ENCODE assay signal across 27 cellular contexts in genomic region chr19:43960411-43960810, GRCh38.
"Had no signal": no experiment of that assay in that cellular context is flagged by ENCODE, and none has a peak within 500 bp of the region (broad histone marks: within the 10 kb centered on the region; RNA-seq: fewer than 3 reads in every experiment).

No MANE protein-coding gene starts in this region.

- H3K4me1 Mint-ChIP-seq: immature natural killer cell, mesothelial cell of epicardium had no signal

- H3K27ac Mint-ChIP-seq: immature natural killer cell, mesothelial cell of epicardium had no signal

- H3K27me3 ChIP-seq: esophagus squamous epithelium, gastrocnemius medialis, heart right ventricle had no signal

- ATAC-seq: esophagus mucosa, gastrocnemius medialis, heart right ventricle, left colon, left lobe of liver, lower lobe of right lung, mucosa of descending colon had no signal

- H3K4me3 ChIP-seq: coronary artery, dorsolateral prefrontal cortex, esophagus squamous epithelium, gastrocnemius medialis, heart right ventricle, left ventricle myocardium inferior, lower lobe of right lung, mucosa of descending colon had no signal

- DNase-seq: dermis blood vessel endothelial cell; dorsolateral prefrontal cortex; effector CD4-positive, alpha-beta T cell; effector memory CD4-positive, alpha-beta T cell; erythroblast; esophagus squamous epithelium; foreskin fibroblast; foreskin melanocyte; gastrocnemius medialis; glutamatergic neuron; head of caudate nucleus; heart right ventricle; hypothalamus; immature natural killer cell; islet precursor cell; kidney; kidney glomerular epithelial cell; left colon; left ventricle myocardium inferior; lower lobe of right lung; mesenchymal stem cell; mucosa of descending colon had no signal

- H3K27ac ChIP-seq: coronary artery, dorsolateral prefrontal cortex, epithelial cell of prostate, esophagus squamous epithelium, gastrocnemius medialis, heart right ventricle, left ventricle myocardium inferior, lower lobe of right lung had no signal

- H3K4me3 Mint-ChIP-seq: immature natural killer cell, mesothelial cell of epicardium had no signal

- H3K4me1 ChIP-seq: esophagus squamous epithelium, gastrocnemius medialis, heart right ventricle, left ventricle myocardium inferior, lower lobe of right lung had no signal
